7 cellular contexts compared by ENCODE assay signal in the genomic region with DNA sequence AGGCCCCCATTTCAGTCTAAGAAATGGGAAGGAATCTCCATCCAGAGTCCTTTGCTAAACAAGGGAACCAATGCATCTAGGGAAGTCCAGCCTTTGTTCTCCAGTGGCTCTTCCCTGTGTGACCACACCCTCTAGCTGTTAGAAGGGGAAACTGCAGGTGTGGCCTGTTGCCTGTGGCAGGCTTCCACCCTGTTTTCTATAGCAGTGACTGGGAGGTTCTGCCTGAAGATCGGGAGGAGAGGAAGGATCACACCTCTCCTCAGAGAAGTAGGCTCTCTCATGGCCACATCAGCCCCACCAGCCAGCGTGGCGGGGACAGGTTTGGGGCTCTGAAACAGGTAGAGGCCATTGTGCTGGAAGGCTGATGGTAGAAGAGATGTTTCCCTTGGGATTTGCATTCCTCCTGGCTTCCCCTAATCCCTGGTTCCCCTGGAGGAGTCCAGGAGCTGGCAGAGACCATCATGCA. TPM values are rescaled to one million over a fixed set of nuclear protein-coding genes. Genes with fewer than 3 reads are reported as not detected.
DNase-seq lines count a peak whose midpoint lies in the region; ATAC-seq and TF ChIP-seq lines count a peak whose summit lies in the region.

No MANE protein-coding gene starts in this region.

- ATAC-seq in HG02798 (IDR thresholded peaks at IDR 0.05; ENCODE audit: poor library complexity, unreplicated experiment) (peak; percentile 57), left colon (peak; percentile 94), GM21526 (IDR thresholded peaks at IDR 0.05; ENCODE audit: low FRiP score, unreplicated experiment) (no peak)

- TF ChIP-seq CTCF in cardiac fibroblast (IDR thresholded peaks at IDR 0.05; ENCODE audit: low read depth, low read length), result peak; percentile 87

- H3K36me3 ChIP-seq in NT2/D1 (ENCODE audit: insufficient read depth, insufficient read length, low read length), result peaks cover 39% of the 10 kb centered on the region

- peaks cover 12% of the 10 kb centered on the region for H3K4me1 ChIP-seq in NT2/D1 (ENCODE audit: insufficient read depth, insufficient read length)

- DNase-seq in Daoy (ENCODE audit: low read depth), result peak; percentile 57
- peak; percentile 48 for DNase-seq in NT2/D1 (ENCODE audit: low read depth, low spot score)
- peak; percentile 68 to 77 for DNase-seq in cardiac fibroblast (ENCODE audit: low read depth in 2 of 2)
- peak in 1 of 2 donors; percentile 48 for DNase-seq in left colon
- peak in 11 of 49 donors; percentile 19 to 58 (median 27) for DNase-seq in substantia nigra (lab: John Stamatoyannopoulos, UW)

- H3K27ac ChIP-seq in substantia nigra (ENCODE audit: low read depth, low read length, poor library complexity, severe bottlenecking), result peak overlapping the region; percentile 13

- no peaks in the 10 kb centered on the region for H3K9me3 ChIP-seq in NT2/D1 (ENCODE audit: insufficient read depth, low read length)

- intact Hi-C loops in left colon (cut with DNase I, micrococcal nuclease), result no loop called here

- no peak overlapping the region for H3K4me3 ChIP-seq in NT2/D1 (ENCODE audit: insufficient read length, low read depth)
- H3K4me3 ChIP-seq in cardiac fibroblast (replicated peaks in 1 of 2; ENCODE audit: low read depth in 2 of 2, low read length in 2 of 2), result no peak overlapping the region

- H3K27me3 ChIP-seq in NT2/D1 (ENCODE audit: insufficient read depth, insufficient read length), result no peaks in the 10 kb centered on the region

- peak overlapping the region; percentile 6 for H3K9ac ChIP-seq in NT2/D1 (ENCODE audit: insufficient read length, low read depth)

RNA-seq across cellular contexts. Expression of gene TRIM8, which starts 47.7 kb away (rescaled TPM):
- total RNA-seq in Daoy (2014; rRNA removed; shearing (Covaris generic)), result 39.8 and 54.1 TPM in 2 replicates
- total RNA-seq in left colon, result 10 to 100 TPM; 58.4 to 64.0 TPM
